ENCODE assay signal across 19 cellular contexts in genomic region chr6:144736763-144737162, GRCh38.
DNase-seq lines count a peak whose midpoint lies in the region; ATAC-seq, FAIRE-seq and TF ChIP-seq lines count a peak whose summit lies in the region.
"Had no signal": no experiment of that assay in that cellular context is flagged by ENCODE, and none has a peak within 500 bp of the region (broad histone marks: within the 10 kb centered on the region; RNA-seq: fewer than 3 reads in every experiment).

No MANE protein-coding gene starts in this region.

- no peaks in the 10 kb centered on the region for H3K9me3 Mint-ChIP-seq in activated naive CD4-positive, alpha-beta T cell treated with anti-CD3 and anti-CD28 coated beads, Interleukin-2, amount 10 ng/mL, durations not matched to agents 7 days and 5 days
- H3K9me3 Mint-ChIP-seq in activated naive CD4-positive, alpha-beta T cell treated with anti-CD3 and anti-CD28 coated beads for 36 hours = no peaks in the 10 kb centered on the region
- no peaks in the 10 kb centered on the region for H3K9me3 Mint-ChIP-seq in stimulated activated memory B cell treated with anti-CD40 and anti-IgM and Interleukin-4, amounts not matched to agents 10 μg/mL and 1 μg/mL and 100 μg/mL, for 72 hours

- H3K4me3 ChIP-seq in pancreas = no peak overlapping the region
- H3K4me3 ChIP-seq: GM23248, MG63 had no signal

- TF ChIP-seq CTCF in pancreas (IDR thresholded peaks at IDR 0.05) = no peak

- no peak for DNase-seq in activated naive CD4-positive, alpha-beta T cell treated with anti-CD3 and anti-CD28 coated beads, Interleukin-2, amount 10 ng/mL, durations not matched to agents 7 days and 5 days
- DNase-seq in activated naive CD4-positive, alpha-beta T cell treated with anti-CD3 and anti-CD28 coated beads for 36 hours = no peak
- DNase-seq in NCI-H748 treated with DMSO at 0.1 percent for 48 hours (lab: John Stamatoyannopoulos, UW) (peak; percentile 92), medulla oblongata (ENCODE audit: extremely low spot score) (peak; percentile 49), pancreas (no peak)
- DNase-seq: Caco-2; DMS79; GM23248; MG63; NCI-H2029 treated with DMSO at 0.1 percent for 48 hours; NCI-H510A; NK-92 treated with Interleukin-12 subunit alpha and Interleukin-12 subunit beta, amount 100 ng/mL, for 24 hours had no signal

- peak overlapping the region; percentile 9 for H3K27ac Mint-ChIP-seq in activated naive CD4-positive, alpha-beta T cell treated with anti-CD3 and anti-CD28 coated beads, Interleukin-2, amount 10 ng/mL, durations not matched to agents 7 days and 5 days
- no peak overlapping the region for H3K27ac Mint-ChIP-seq in activated naive CD4-positive, alpha-beta T cell treated with anti-CD3 and anti-CD28 coated beads for 36 hours
- H3K27ac Mint-ChIP-seq in stimulated activated memory B cell treated with anti-CD40 and anti-IgM and Interleukin-4, amounts not matched to agents 10 μg/mL and 1 μg/mL and 100 μg/mL, for 72 hours = peak overlapping the region; percentile 28

- H3K4me3 Mint-ChIP-seq in activated naive CD4-positive, alpha-beta T cell treated with anti-CD3 and anti-CD28 coated beads, Interleukin-2, amount 10 ng/mL, durations not matched to agents 7 days and 5 days = no peak overlapping the region
- no peak overlapping the region for H3K4me3 Mint-ChIP-seq in activated naive CD4-positive, alpha-beta T cell treated with anti-CD3 and anti-CD28 coated beads for 36 hours
- no peak overlapping the region for H3K4me3 Mint-ChIP-seq in stimulated activated memory B cell treated with anti-CD40 and anti-IgM and Interleukin-4, amounts not matched to agents 10 μg/mL and 1 μg/mL and 100 μg/mL, for 72 hours

- H3K36me3 ChIP-seq in pancreas = no peaks in the 10 kb centered on the region
- H3K36me3 ChIP-seq: MG63 had no signal

- no peaks in the 10 kb centered on the region for H3K27me3 ChIP-seq in pancreas
- H3K27me3 ChIP-seq: MG63 had no signal

- ATAC-seq in stimulated activated memory B cell treated with anti-CD40 and anti-IgM and Interleukin-4, amounts not matched to agents 10 μg/mL and 1 μg/mL and 100 μg/mL, for 72 hours = no peak
- ATAC-seq in HG03108 (IDR thresholded peaks at IDR 0.05; ENCODE audit: unreplicated experiment) (no peak), GM18511 (IDR thresholded peaks at IDR 0.05; ENCODE audit: unreplicated experiment) (no peak), pancreas (no peak)

- H3K4me1 ChIP-seq in pancreas = no peaks in the 10 kb centered on the region
- H3K4me1 ChIP-seq: Caco-2 had no signal

- no peak overlapping the region for H3K27ac ChIP-seq in pancreas
- H3K27ac ChIP-seq: C4-2B, GM23248, RWPE1 had no signal

- CTCF ChIA-PET in activated naive CD4-positive, alpha-beta T cell treated with anti-CD3 and anti-CD28 coated beads, Interleukin-2, amount 10 ng/mL, durations not matched to agents 7 days and 5 days (lab: Charles Lee) = no interaction called here
- CTCF ChIA-PET in activated naive CD4-positive, alpha-beta T cell treated with anti-CD3 and anti-CD28 coated beads for 36 hours (lab: Charles Lee) = no interaction called here

- H3K36me3 Mint-ChIP-seq in activated naive CD4-positive, alpha-beta T cell treated with anti-CD3 and anti-CD28 coated beads, Interleukin-2, amount 10 ng/mL, durations not matched to agents 7 days and 5 days = peaks cover 41% of the 10 kb centered on the region
- H3K36me3 Mint-ChIP-seq in activated naive CD4-positive, alpha-beta T cell treated with anti-CD3 and anti-CD28 coated beads for 36 hours (ENCODE audit: low read depth) = peaks cover 13% of the 10 kb centered on the region
- peaks cover 61% of the 10 kb centered on the region for H3K36me3 Mint-ChIP-seq in stimulated activated memory B cell treated with anti-CD40 and anti-IgM and Interleukin-4, amounts not matched to agents 10 μg/mL and 1 μg/mL and 100 μg/mL, for 72 hours

- no peaks in the 10 kb centered on the region for H3K27me3 Mint-ChIP-seq in activated naive CD4-positive, alpha-beta T cell treated with anti-CD3 and anti-CD28 coated beads, Interleukin-2, amount 10 ng/mL, durations not matched to agents 7 days and 5 days
- H3K27me3 Mint-ChIP-seq in activated naive CD4-positive, alpha-beta T cell treated with anti-CD3 and anti-CD28 coated beads for 36 hours (ENCODE audit: low read depth) = no peaks in the 10 kb centered on the region
- H3K27me3 Mint-ChIP-seq in stimulated activated memory B cell treated with anti-CD40 and anti-IgM and Interleukin-4, amounts not matched to agents 10 μg/mL and 1 μg/mL and 100 μg/mL, for 72 hours = no peaks in the 10 kb centered on the region

- intact Hi-C loops in activated naive CD4-positive, alpha-beta T cell treated with anti-CD3 and anti-CD28 coated beads for 36 hours (cut with micrococcal nuclease) = no loop called here
- intact Hi-C loops in pancreas (cut with DNase I) = no loop called here

- no peaks in the 10 kb centered on the region for H3K4me1 Mint-ChIP-seq in activated naive CD4-positive, alpha-beta T cell treated with anti-CD3 and anti-CD28 coated beads, Interleukin-2, amount 10 ng/mL, durations not matched to agents 7 days and 5 days
- no peaks in the 10 kb centered on the region for H3K4me1 Mint-ChIP-seq in activated naive CD4-positive, alpha-beta T cell treated with anti-CD3 and anti-CD28 coated beads for 36 hours (ENCODE audit: low read depth)
- H3K4me1 Mint-ChIP-seq in stimulated activated memory B cell treated with anti-CD40 and anti-IgM and Interleukin-4, amounts not matched to agents 10 μg/mL and 1 μg/mL and 100 μg/mL, for 72 hours = no peaks in the 10 kb centered on the region

- 94 to 98% methylated on average over 6 of the region's 6 CpGs for WGBS in pancreas, 2 donors

- H3K9me3 ChIP-seq in pancreas = no peaks in the 10 kb centered on the region
- H3K9me3 ChIP-seq: Caco-2, MG63 had no signal

- no peak for FAIRE-seq in pancreas (lab: Jason Lieb, UNC)
- FAIRE-seq: A204.1, G401.6 had no signal

Comparison
In these comparisons a context has a peak if more than half of its experiments do, and no peak if none do; other contexts are left out.
1. DNase-seq: peak in NCI-H748 treated with DMSO at 0.1 percent for 48 hours (single experiment) and medulla oblongata (single experiment); none in activated naive CD4-positive, alpha-beta T cell treated with anti-CD3 and anti-CD28 coated beads, Interleukin-2, amount 10 ng/mL, durations not matched to agents 7 days and 5 days (single experiment), activated naive CD4-positive, alpha-beta T cell treated with anti-CD3 and anti-CD28 coated beads for 36 hours (single experiment) and pancreas (0 of 6).